In genomic region chr18:29616885-29617284, GRCh38 we compare ENCODE assay signal across 25 cellular contexts.
DNase-seq lines count a peak whose midpoint lies in the region; ATAC-seq and TF ChIP-seq lines count a peak whose summit lies in the region.
"Had no signal": no experiment of that assay in that cellular context is flagged by ENCODE, and none has a peak within 500 bp of the region (broad histone marks: within the 10 kb centered on the region; RNA-seq: fewer than 3 reads in every experiment).

No MANE protein-coding gene starts in this region.

- H3K9me3 Mint-ChIP-seq in endodermal cell = no peaks in the 10 kb centered on the region
- peaks cover 13% of the 10 kb centered on the region for H3K9me3 Mint-ChIP-seq in natural killer cell treated with Interleukin-12 subunit alpha and Interleukin-12 subunit beta and Interleukin-15 and Interleukin-18, amount 100 ng/mL, for 72 hours

- H4K5ac ChIP-seq in mesendoderm (ENCODE audit: low read length) = no peak overlapping the region

- H3K4me2 ChIP-seq in mesendoderm (ENCODE audit: low read length) = no peak overlapping the region

- no peak overlapping the region for H3K4me3 ChIP-seq in right cardiac atrium (ENCODE audit: low read length)
- no peak overlapping the region for H3K4me3 ChIP-seq in endodermal cell (ENCODE audit: low read length)
- no peak overlapping the region for H3K4me3 ChIP-seq in mesendoderm (ENCODE audit: low read length)
- H3K4me3 ChIP-seq: K562, Peyer's patch had no signal

- ATAC-seq in left ventricle myocardium superior = peak; percentile 57
- ATAC-seq in right cardiac atrium = no peak
- ATAC-seq in GM18505 (IDR thresholded peaks at IDR 0.05; ENCODE audit: unreplicated experiment) = no peak
- ATAC-seq in natural killer cell treated with Interleukin-12 subunit alpha and Interleukin-12 subunit beta and Interleukin-15 and Interleukin-18, amount 100 ng/mL, for 72 hours = no peak
- ATAC-seq: CD8-positive, alpha-beta T cell; HepG2; K562; SK-N-SH treated with all-trans-retinoic acid at 6 μM for 48 hours had no signal

- H4K8ac ChIP-seq in mesendoderm (ENCODE audit: low read depth, low read length) = no peak overlapping the region

- H3K4me1 Mint-ChIP-seq in endodermal cell = no peaks in the 10 kb centered on the region
- H3K4me1 Mint-ChIP-seq in natural killer cell treated with Interleukin-12 subunit alpha and Interleukin-12 subunit beta and Interleukin-15 and Interleukin-18, amount 100 ng/mL, for 72 hours (ENCODE audit: low read depth in 2 of 2) = no peaks in the 10 kb centered on the region
- H3K4me1 Mint-ChIP-seq: B cell had no signal

- intact Hi-C loops in left ventricle myocardium superior (cut with micrococcal nuclease) (no loop called here), right cardiac atrium (cut with DNase I) (no loop called here)

- H2AK5ac ChIP-seq in mesendoderm (ENCODE audit: low read length) = no peak overlapping the region

- no peaks in the 10 kb centered on the region for H3K79me1 ChIP-seq in mesendoderm (ENCODE audit: low read length)

- H3K18ac ChIP-seq in mesendoderm (ENCODE audit: low read length) = no peak overlapping the region

- DNase-seq in NCI-H1417 (lab: John Stamatoyannopoulos, UW) (peak in 2 of 3 experiments; percentile 4 to 24), NCI-H1417 treated with DMSO at 0.1 percent for 48 hours (lab: John Stamatoyannopoulos, UW) (no peak), left ventricle myocardium superior (no peak), right cardiac atrium (no peak), endodermal cell (no peak), mesendoderm (peak; percentile 5)
- no peak for DNase-seq in natural killer cell treated with Interleukin-12 subunit alpha and Interleukin-12 subunit beta and Interleukin-15 and Interleukin-18, amount 100 ng/mL, for 72 hours (ENCODE audit: low spot score)
- DNase-seq: Caco-2; CD8-positive, alpha-beta T cell; DMS 273 treated with DMSO at 0.1 percent for 48 hours; DMS79 treated with DMSO at 0.1 percent for 48 hours; GF-D8; Kasumi-1; NCI-H1105; NCI-H2029; NCI-H2227 treated with DMSO at 0.1 percent for 48 hours; NCI-H526 treated with DMSO at 0.1 percent for 48 hours; Peyer's patch had no signal

- H3K36me3 ChIP-seq in endodermal cell (ENCODE audit: control insufficient read depth, insufficient read depth, low read length) (no peaks in the 10 kb centered on the region), mesendoderm (ENCODE audit: control insufficient read depth, insufficient read depth, low read length) (no peaks in the 10 kb centered on the region)
- H3K36me3 ChIP-seq: Peyer's patch had no signal

- H3K27me3 ChIP-seq in right cardiac atrium (ENCODE audit: control insufficient read depth, insufficient read depth) = no peaks in the 10 kb centered on the region
- no peaks in the 10 kb centered on the region for H3K27me3 ChIP-seq in endodermal cell (ENCODE audit: control insufficient read depth, insufficient read depth, low read length, poor library complexity, severe bottlenecking)
- no peaks in the 10 kb centered on the region for H3K27me3 ChIP-seq in mesendoderm (ENCODE audit: insufficient read depth, low read length, poor library complexity)
- H3K27me3 ChIP-seq: Peyer's patch had no signal

- no peak overlapping the region for H2BK120ac ChIP-seq in mesendoderm (ENCODE audit: low read depth, low read length)

- H3K27ac ChIP-seq in right cardiac atrium (ENCODE audit: low read length) = no peak overlapping the region
- no peak overlapping the region for H3K27ac ChIP-seq in endodermal cell (ENCODE audit: low read depth, low read length)
- no peak overlapping the region for H3K27ac ChIP-seq in mesendoderm (ENCODE audit: low read depth, low read length)
- H3K27ac ChIP-seq: 22Rv1, C4-2B, Peyer's patch had no signal

- H2BK15ac ChIP-seq in mesendoderm (replicated peaks; ENCODE audit: low read depth) = no peak overlapping the region

- H3K23ac ChIP-seq in mesendoderm (ENCODE audit: low read length) = no peak overlapping the region

- no peaks in the 10 kb centered on the region for H3K4me1 ChIP-seq in right cardiac atrium (ENCODE audit: control insufficient read depth, insufficient read depth, low read length)
- H3K4me1 ChIP-seq in endodermal cell (ENCODE audit: control insufficient read depth, insufficient read depth, low read length) = no peaks in the 10 kb centered on the region
- no peaks in the 10 kb centered on the region for H3K4me1 ChIP-seq in mesendoderm (ENCODE audit: control insufficient read depth, low read depth, low read length)
- H3K4me1 ChIP-seq: Caco-2, Peyer's patch had no signal

- H3K9me3 ChIP-seq in right cardiac atrium (ENCODE audit: control insufficient read depth, low read length) (no peaks in the 10 kb centered on the region), endodermal cell (ENCODE audit: control insufficient read depth, low read length) (no peaks in the 10 kb centered on the region)
- H3K9me3 ChIP-seq: Caco-2, Peyer's patch had no signal

- H3K4me3 Mint-ChIP-seq in endodermal cell = no peak overlapping the region
- no peak overlapping the region for H3K4me3 Mint-ChIP-seq in natural killer cell treated with Interleukin-12 subunit alpha and Interleukin-12 subunit beta and Interleukin-15 and Interleukin-18, amount 100 ng/mL, for 72 hours
- H3K4me3 Mint-ChIP-seq: B cell; CD8-positive, alpha-beta T cell had no signal

- H3K56ac ChIP-seq in mesendoderm (ENCODE audit: low read length) = no peak overlapping the region

- H3K36me3 Mint-ChIP-seq in endodermal cell (ENCODE audit: low read depth) = no peaks in the 10 kb centered on the region
- no peaks in the 10 kb centered on the region for H3K36me3 Mint-ChIP-seq in natural killer cell treated with Interleukin-12 subunit alpha and Interleukin-12 subunit beta and Interleukin-15 and Interleukin-18, amount 100 ng/mL, for 72 hours
- H3K36me3 Mint-ChIP-seq: CD8-positive, alpha-beta T cell had no signal

- TF ChIP-seq CTCF in endodermal cell (conservative IDR thresholded peaks at IDR 0.05) = peak; percentile 50

- H3K27ac Mint-ChIP-seq in endodermal cell = no peak overlapping the region
- H3K27ac Mint-ChIP-seq in natural killer cell treated with Interleukin-12 subunit alpha and Interleukin-12 subunit beta and Interleukin-15 and Interleukin-18, amount 100 ng/mL, for 72 hours = no peak overlapping the region
- H3K27ac Mint-ChIP-seq: B cell; CD8-positive, alpha-beta T cell had no signal

- no peaks in the 10 kb centered on the region for H3K79me2 ChIP-seq in mesendoderm (ENCODE audit: control insufficient read depth, insufficient read depth, low read length)

- H3K9ac ChIP-seq in endodermal cell (ENCODE audit: extremely low read depth, low read length, poor library complexity, severe bottlenecking) = no peak overlapping the region
- no peak overlapping the region for H3K9ac ChIP-seq in mesendoderm (ENCODE audit: low read length)

- no peaks in the 10 kb centered on the region for H3K27me3 Mint-ChIP-seq in endodermal cell (ENCODE audit: insufficient read depth)
- H3K27me3 Mint-ChIP-seq in natural killer cell treated with Interleukin-12 subunit alpha and Interleukin-12 subunit beta and Interleukin-15 and Interleukin-18, amount 100 ng/mL, for 72 hours = no peaks in the 10 kb centered on the region
- H3K27me3 Mint-ChIP-seq: B cell had no signal

- H3K4ac ChIP-seq in mesendoderm (ENCODE audit: low read depth, low read length) = no peak overlapping the region

- no peak for TF ChIP-seq POLR2A in GM18505 (IDR thresholded peaks at IDR 0.05; ENCODE audit: borderline replicate concordance, extremely low read depth, insufficient read depth, insufficient read length)

- H2BK5ac ChIP-seq in mesendoderm (ENCODE audit: low read length) = no peak overlapping the region

Comparison
In these comparisons a context has a peak if more than half of its experiments do, and no peak if none do; other contexts are left out.
1. DNase-seq: peak in NCI-H1417 (2 of 3) and mesendoderm (single experiment); none in NCI-H1417 treated with DMSO at 0.1 percent for 48 hours (single experiment), left ventricle myocardium superior (single experiment), right cardiac atrium (0 of 3), endodermal cell (single experiment) and natural killer cell treated with Interleukin-12 subunit alpha and Interleukin-12 subunit beta and Interleukin-15 and Interleukin-18, amount 100 ng/mL, for 72 hours (single experiment).